Comparison of ENCODE assay signal across 1 cellular context in genomic region chr3:186525369-186526255, GRCh38.
TF ChIP-seq lines count a peak whose summit lies in the region.

No MANE protein-coding gene starts in this region.

TF ChIP-seq in HepG2, 621 proteins besides CTCF, POLR2A, EP300 and RAD21 (continues in another document):
- TF ChIP-seq CBFB (CRISPR knock-in tag; IDR thresholded peaks at IDR 0.05) (peak; percentile 97), ZNF562 (CRISPR knock-in tag; IDR thresholded peaks at IDR 0.05; ENCODE audit: borderline replicate concordance) (no peak), ZNF20 (CRISPR knock-in tag; IDR thresholded peaks at IDR 0.05) (no peak), MTA3 (CRISPR knock-in tag; IDR thresholded peaks at IDR 0.05) (no peak), PAXIP1 (CRISPR knock-in tag; conservative IDR thresholded peaks at IDR 0.05) (peak; percentile 66), ZNF329 (CRISPR knock-in tag; IDR thresholded peaks at IDR 0.05; ENCODE audit: low read depth) (no peak), ATRX (CRISPR knock-in tag; IDR thresholded peaks at IDR 0.05; ENCODE audit: borderline replicate concordance) (no peak), ARNT2 (CRISPR knock-in tag; IDR thresholded peaks at IDR 0.05; ENCODE audit: low read depth) (no peak), CHCHD3 (CRISPR knock-in tag; IDR thresholded peaks at IDR 0.05) (no peak), HMG20A (CRISPR knock-in tag; IDR thresholded peaks at IDR 0.05; ENCODE audit: borderline replicate concordance) (peak; percentile 54; the same call in 1 of the 2 replicates), ZNF292 (CRISPR knock-in tag; IDR thresholded peaks at IDR 0.05; ENCODE audit: borderline replicate concordance, low read depth) (no peak), JDP2 (CRISPR knock-in tag; IDR thresholded peaks at IDR 0.05; ENCODE audit: borderline replicate concordance) (no peak), ZNF432 (CRISPR knock-in tag; IDR thresholded peaks at IDR 0.05; ENCODE audit: borderline replicate concordance) (no peak), DPF2 (CRISPR knock-in tag; IDR thresholded peaks at IDR 0.05; ENCODE audit: borderline replicate concordance, low read depth) (peak; percentile 18; the same call in 1 of the 2 replicates), ZNF205 (CRISPR knock-in tag; IDR thresholded peaks at IDR 0.05) (0 out of 2 replicates have a peak, but pooled peaks have one; percentile 38), SETDB1 (CRISPR knock-in tag; IDR thresholded peaks at IDR 0.05; ENCODE audit: borderline replicate concordance) (no peak), ZNF496 (CRISPR knock-in tag; IDR thresholded peaks at IDR 0.05; ENCODE audit: insufficient replicate concordance) (no peak), DMAP1 (CRISPR knock-in tag; IDR thresholded peaks at IDR 0.05) (no peak), RARA (CRISPR knock-in tag; IDR thresholded peaks at IDR 0.05) (peak; percentile 51), ZNF792 (CRISPR knock-in tag; IDR thresholded peaks at IDR 0.05) (0 out of 2 replicates have a peak, but pooled peaks have one; percentile 47), ZNF549 (CRISPR knock-in tag; IDR thresholded peaks at IDR 0.05) (peak; percentile 67; the same call in 1 of the 2 replicates), KDM3A (CRISPR knock-in tag; IDR thresholded peaks at IDR 0.05; ENCODE audit: low read depth) (0 out of 2 replicates have a peak, but pooled peaks have one; percentile 31), THAP8 (CRISPR knock-in tag; IDR thresholded peaks at IDR 0.05; ENCODE audit: borderline replicate concordance) (no peak), PRDM10 (CRISPR knock-in tag; IDR thresholded peaks at IDR 0.05; ENCODE audit: low read depth) (no peak), PAX8 (CRISPR knock-in tag; IDR thresholded peaks at IDR 0.05; ENCODE audit: borderline replicate concordance) (no peak), NFRKB (IDR thresholded peaks at IDR 0.05) (no peak), KAT8 (CRISPR knock-in tag; IDR thresholded peaks at IDR 0.05) (peak; percentile 42; the same call in 1 of the 2 replicates), SOX6 (IDR thresholded peaks at IDR 0.05) (no peak), SOX6 (CRISPR knock-in tag; IDR thresholded peaks at IDR 0.05) (no peak), XBP1 (CRISPR knock-in tag; IDR thresholded peaks at IDR 0.05) (no peak), XRCC5 (optimal IDR thresholded peaks at IDR 0.05; ENCODE audit: low read length) (peak; percentile 43), IRF2 (CRISPR knock-in tag; IDR thresholded peaks at IDR 0.05) (0 out of 2 replicates have a peak, but pooled peaks have one; percentile 41), RCOR2 (CRISPR knock-in tag; IDR thresholded peaks at IDR 0.05) (0 out of 2 replicates have a peak, but pooled peaks have one; percentile 34), JARID2 (CRISPR knock-in tag; IDR thresholded peaks at IDR 0.05; ENCODE audit: insufficient replicate concordance) (no peak), FOXK1 (CRISPR knock-in tag; IDR thresholded peaks at IDR 0.05; ENCODE audit: borderline replicate concordance, low read depth) (no peak), ETV6 (CRISPR knock-in tag; conservative IDR thresholded peaks at IDR 0.05) (no peak), ZBTB3 (CRISPR knock-in tag; IDR thresholded peaks at IDR 0.05; ENCODE audit: borderline replicate concordance, low read depth) (no peak), ONECUT2 (CRISPR knock-in tag; IDR thresholded peaks at IDR 0.05) (0 out of 2 replicates have a peak, but pooled peaks have one; percentile 63)
- TF ChIP-seq, protein P1, sequence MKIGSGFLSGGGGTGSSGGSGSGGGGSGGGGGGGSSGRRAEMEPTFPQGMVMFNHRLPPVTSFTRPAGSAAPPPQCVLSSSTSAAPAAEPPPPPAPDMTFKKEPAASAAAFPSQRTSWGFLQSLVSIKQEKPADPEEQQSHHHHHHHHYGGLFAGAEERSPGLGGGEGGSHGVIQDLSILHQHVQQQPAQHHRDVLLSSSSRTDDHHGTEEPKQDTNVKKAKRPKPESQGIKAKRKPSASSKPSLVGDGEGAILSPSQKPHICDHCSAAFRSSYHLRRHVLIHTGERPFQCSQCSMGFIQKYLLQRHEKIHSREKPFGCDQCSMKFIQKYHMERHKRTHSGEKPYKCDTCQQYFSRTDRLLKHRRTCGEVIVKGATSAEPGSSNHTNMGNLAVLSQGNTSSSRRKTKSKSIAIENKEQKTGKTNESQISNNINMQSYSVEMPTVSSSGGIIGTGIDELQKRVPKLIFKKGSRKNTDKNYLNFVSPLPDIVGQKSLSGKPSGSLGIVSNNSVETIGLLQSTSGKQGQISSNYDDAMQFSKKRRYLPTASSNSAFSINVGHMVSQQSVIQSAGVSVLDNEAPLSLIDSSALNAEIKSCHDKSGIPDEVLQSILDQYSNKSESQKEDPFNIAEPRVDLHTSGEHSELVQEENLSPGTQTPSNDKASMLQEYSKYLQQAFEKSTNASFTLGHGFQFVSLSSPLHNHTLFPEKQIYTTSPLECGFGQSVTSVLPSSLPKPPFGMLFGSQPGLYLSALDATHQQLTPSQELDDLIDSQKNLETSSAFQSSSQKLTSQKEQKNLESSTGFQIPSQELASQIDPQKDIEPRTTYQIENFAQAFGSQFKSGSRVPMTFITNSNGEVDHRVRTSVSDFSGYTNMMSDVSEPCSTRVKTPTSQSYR (CRISPR knock-in tag; IDR thresholded peaks at IDR 0.05; ENCODE audit: borderline replicate concordance): peak; percentile 74; the same call in 1 of the 2 replicates
- TF ChIP-seq, protein P2, sequence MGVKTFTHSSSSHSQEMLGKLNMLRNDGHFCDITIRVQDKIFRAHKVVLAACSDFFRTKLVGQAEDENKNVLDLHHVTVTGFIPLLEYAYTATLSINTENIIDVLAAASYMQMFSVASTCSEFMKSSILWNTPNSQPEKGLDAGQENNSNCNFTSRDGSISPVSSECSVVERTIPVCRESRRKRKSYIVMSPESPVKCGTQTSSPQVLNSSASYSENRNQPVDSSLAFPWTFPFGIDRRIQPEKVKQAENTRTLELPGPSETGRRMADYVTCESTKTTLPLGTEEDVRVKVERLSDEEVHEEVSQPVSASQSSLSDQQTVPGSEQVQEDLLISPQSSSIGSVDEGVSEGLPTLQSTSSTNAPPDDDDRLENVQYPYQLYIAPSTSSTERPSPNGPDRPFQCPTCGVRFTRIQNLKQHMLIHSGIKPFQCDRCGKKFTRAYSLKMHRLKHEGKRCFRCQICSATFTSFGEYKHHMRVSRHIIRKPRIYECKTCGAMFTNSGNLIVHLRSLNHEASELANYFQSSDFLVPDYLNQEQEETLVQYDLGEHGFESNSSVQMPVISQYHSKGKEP (CRISPR knock-in tag; IDR thresholded peaks at IDR 0.05): no peak
- TF ChIP-seq, protein P3, sequence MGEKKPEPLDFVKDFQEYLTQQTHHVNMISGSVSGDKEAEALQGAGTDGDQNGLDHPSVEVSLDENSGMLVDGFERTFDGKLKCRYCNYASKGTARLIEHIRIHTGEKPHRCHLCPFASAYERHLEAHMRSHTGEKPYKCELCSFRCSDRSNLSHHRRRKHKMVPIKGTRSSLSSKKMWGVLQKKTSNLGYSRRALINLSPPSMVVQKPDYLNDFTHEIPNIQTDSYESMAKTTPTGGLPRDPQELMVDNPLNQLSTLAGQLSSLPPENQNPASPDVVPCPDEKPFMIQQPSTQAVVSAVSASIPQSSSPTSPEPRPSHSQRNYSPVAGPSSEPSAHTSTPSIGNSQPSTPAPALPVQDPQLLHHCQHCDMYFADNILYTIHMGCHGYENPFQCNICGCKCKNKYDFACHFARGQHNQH (CRISPR knock-in tag; IDR thresholded peaks at IDR 0.05): 0 out of 2 replicates have a peak, but pooled peaks have one; percentile 20
- TF ChIP-seq, protein P4, sequence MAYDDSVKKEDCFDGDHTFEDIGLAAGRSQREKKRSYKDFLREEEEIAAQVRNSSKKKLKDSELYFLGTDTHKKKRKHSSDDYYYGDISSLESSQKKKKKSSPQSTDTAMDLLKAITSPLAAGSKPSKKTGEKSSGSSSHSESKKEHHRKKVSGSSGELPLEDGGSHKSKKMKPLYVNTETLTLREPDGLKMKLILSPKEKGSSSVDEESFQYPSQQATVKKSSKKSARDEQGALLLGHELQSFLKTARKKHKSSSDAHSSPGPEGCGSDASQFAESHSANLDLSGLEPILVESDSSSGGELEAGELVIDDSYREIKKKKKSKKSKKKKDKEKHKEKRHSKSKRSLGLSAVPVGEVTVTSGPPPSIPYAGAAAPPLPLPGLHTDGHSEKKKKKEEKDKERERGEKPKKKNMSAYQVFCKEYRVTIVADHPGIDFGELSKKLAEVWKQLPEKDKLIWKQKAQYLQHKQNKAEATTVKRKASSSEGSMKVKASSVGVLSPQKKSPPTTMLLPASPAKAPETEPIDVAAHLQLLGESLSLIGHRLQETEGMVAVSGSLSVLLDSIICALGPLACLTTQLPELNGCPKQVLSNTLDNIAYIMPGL (CRISPR knock-in tag; IDR thresholded peaks at IDR 0.05; ENCODE audit: borderline replicate concordance in 1 of 2, low read depth in 1 of 2): peak in 1 of 2 experiments; percentile 18; a peak in 1 of 4 replicates
- TF ChIP-seq, protein P5, sequence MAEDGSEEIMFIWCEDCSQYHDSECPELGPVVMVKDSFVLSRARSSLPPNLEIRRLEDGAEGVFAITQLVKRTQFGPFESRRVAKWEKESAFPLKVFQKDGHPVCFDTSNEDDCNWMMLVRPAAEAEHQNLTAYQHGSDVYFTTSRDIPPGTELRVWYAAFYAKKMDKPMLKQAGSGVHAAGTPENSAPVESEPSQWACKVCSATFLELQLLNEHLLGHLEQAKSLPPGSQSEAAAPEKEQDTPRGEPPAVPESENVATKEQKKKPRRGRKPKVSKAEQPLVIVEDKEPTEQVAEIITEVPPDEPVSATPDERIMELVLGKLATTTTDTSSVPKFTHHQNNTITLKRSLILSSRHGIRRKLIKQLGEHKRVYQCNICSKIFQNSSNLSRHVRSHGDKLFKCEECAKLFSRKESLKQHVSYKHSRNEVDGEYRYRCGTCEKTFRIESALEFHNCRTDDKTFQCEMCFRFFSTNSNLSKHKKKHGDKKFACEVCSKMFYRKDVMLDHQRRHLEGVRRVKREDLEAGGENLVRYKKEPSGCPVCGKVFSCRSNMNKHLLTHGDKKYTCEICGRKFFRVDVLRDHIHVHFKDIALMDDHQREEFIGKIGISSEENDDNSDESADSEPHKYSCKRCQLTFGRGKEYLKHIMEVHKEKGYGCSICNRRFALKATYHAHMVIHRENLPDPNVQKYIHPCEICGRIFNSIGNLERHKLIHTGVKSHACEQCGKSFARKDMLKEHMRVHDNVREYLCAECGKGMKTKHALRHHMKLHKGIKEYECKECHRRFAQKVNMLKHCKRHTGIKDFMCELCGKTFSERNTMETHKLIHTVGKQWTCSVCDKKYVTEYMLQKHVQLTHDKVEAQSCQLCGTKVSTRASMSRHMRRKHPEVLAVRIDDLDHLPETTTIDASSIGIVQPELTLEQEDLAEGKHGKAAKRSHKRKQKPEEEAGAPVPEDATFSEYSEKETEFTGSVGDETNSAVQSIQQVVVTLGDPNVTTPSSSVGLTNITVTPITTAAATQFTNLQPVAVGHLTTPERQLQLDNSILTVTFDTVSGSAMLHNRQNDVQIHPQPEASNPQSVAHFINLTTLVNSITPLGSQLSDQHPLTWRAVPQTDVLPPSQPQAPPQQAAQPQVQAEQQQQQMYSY (CRISPR knock-in tag; IDR thresholded peaks at IDR 0.05): no peak
